8 cellular contexts compared by ENCODE assay signal in the genomic region with DNA sequence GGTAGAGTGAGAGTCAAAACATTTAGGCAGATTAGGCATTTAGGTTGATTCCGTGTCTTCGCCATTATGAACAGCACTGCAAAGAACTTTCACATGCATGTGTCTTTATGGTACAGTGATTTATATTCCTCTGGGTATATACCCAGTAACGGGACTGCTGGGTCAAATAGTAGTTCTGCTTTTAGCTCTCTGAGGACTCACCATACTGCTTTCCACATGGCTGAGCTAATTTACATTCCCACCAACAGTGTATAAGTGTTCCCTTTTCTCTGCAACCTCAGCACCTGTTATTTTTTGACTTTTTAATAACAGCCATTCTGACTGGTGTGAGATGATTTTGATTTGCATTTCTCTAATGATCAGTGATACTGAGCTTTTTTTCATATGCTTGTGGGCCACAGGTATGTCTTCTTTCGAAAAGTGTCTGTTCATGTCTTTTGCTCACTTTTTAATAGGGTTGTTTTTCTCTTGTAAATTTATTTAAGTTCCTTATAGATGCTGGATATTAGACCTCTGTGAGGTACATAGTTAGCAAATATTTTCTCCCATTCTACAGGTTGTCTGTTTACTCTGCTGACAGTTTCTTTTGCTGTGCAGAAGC. TPM values are rescaled to one million over a fixed set of nuclear protein-coding genes. Genes with fewer than 3 reads are reported as not detected.
DNase-seq lines count a peak whose midpoint lies in the region; ATAC-seq and TF ChIP-seq lines count a peak whose summit lies in the region.
"Not testable (repeated sequence)": the region's sequence is repeated elsewhere in the genome, so short reads cannot be mapped to it uniquely, and the experiment has no call there.

No MANE protein-coding gene starts in this region.

- H3K9me3 ChIP-seq in CD8-positive, alpha-beta T cell (ENCODE audit: low read length), result not testable (repeated sequence)

- H3K9me3 Mint-ChIP-seq in CD8-positive, alpha-beta T cell, result peaks cover 21% of the 10 kb centered on the region
- H3K9me3 Mint-ChIP-seq in immature natural killer cell, result not testable (repeated sequence)

- H3K27ac ChIP-seq in CD8-positive, alpha-beta T cell (ENCODE audit: low read depth, low read length), result not testable (repeated sequence)

- not testable (repeated sequence) for H3K4me3 Mint-ChIP-seq in CD8-positive, alpha-beta T cell; immature natural killer cell

- not testable (repeated sequence) for H3K4me1 ChIP-seq in CD8-positive, alpha-beta T cell (ENCODE audit: insufficient read depth, low read length)

- DNase-seq in CD8-positive, alpha-beta T cell; immature natural killer cell: not testable (repeated sequence)
- peak; percentile 54 for DNase-seq in MV-4-11 (lab: John Stamatoyannopoulos, UW)

- not testable (repeated sequence) for H3K4me3 ChIP-seq in CD8-positive, alpha-beta T cell (ENCODE audit: low read depth, low read length)

- not testable (repeated sequence) for H3K36me3 ChIP-seq in CD8-positive, alpha-beta T cell (ENCODE audit: insufficient read depth, low read length)

- H3K27me3 ChIP-seq in CD8-positive, alpha-beta T cell (ENCODE audit: insufficient read depth, low read length), result not testable (repeated sequence)

- POLR2A ChIA-PET in CD8-positive, alpha-beta T cell (lab: Charles Lee), result not testable (repeated sequence)

- peaks cover 33% of the 10 kb centered on the region for H3K36me3 Mint-ChIP-seq in CD8-positive, alpha-beta T cell
- not testable (repeated sequence) for H3K36me3 Mint-ChIP-seq in immature natural killer cell

- H3K4me1 Mint-ChIP-seq in CD8-positive, alpha-beta T cell (ENCODE audit: low read depth), result peaks cover 46% of the 10 kb centered on the region
- peaks cover 27 to 67% of the 10 kb centered on the region in 2 donors for H3K4me1 Mint-ChIP-seq in immature natural killer cell

- ATAC-seq in CD8-positive, alpha-beta T cell, result not testable (repeated sequence)
- ATAC-seq in GM18861 (IDR thresholded peaks at IDR 0.05; ENCODE audit: unreplicated experiment) (peak; percentile 93), GM19438 (IDR thresholded peaks at IDR 0.05; ENCODE audit: low read depth, unreplicated experiment) (peak; percentile 75), GM21786 (IDR thresholded peaks at IDR 0.05; ENCODE audit: unreplicated experiment) (peak; percentile 88), HG02970 (IDR thresholded peaks at IDR 0.05; ENCODE audit: low FRiP score, unreplicated experiment) (peak; percentile 79), HG03378 (IDR thresholded peaks at IDR 0.05; ENCODE audit: unreplicated experiment) (peak; percentile 95)

- CTCF ChIA-PET in CD8-positive, alpha-beta T cell (lab: Charles Lee), result interaction anchor here (0.7 kb wide), 1 partner anchor 42 kb away, joined by 4 read pairs; no protein-coding TSS in a partner anchor

- not testable (repeated sequence) for H3K27me3 Mint-ChIP-seq in CD8-positive, alpha-beta T cell (ENCODE audit: low read depth); immature natural killer cell (ENCODE audit: low read depth in 3 of 3)

- intact Hi-C loops in CD8-positive, alpha-beta T cell (cut with DNase I, micrococcal nuclease), result not testable (repeated sequence)

- not testable (repeated sequence) for TF ChIP-seq CTCF in CD8-positive, alpha-beta T cell (IDR thresholded peaks at IDR 0.05)

- peak overlapping the region; percentile 35 for H3K27ac Mint-ChIP-seq in CD8-positive, alpha-beta T cell
- H3K27ac Mint-ChIP-seq in immature natural killer cell, result peak overlapping the region in 4 of 6 donors; percentile 13 to 47 (median 28)

RNA-seq across cellular contexts. Expression of a gene that starts 48.4 kb away (rescaled TPM):
- total RNA-seq in CD8-positive, alpha-beta T cell, result 100 to 1,000 TPM; 112 to 115 TPM
- polyA plus RNA-seq in immature natural killer cell, result 100 to 1,000 TPM; 109 to 161 (median 140) TPM
